1 cellular context compared by ENCODE assay signal in genomic region chr13:95641961-95642621, GRCh38.
TF ChIP-seq lines count a peak whose summit lies in the region.

No MANE protein-coding gene starts in this region.

TF ChIP-seq in A549, 52 proteins besides CTCF, POLR2A, EP300 and RAD21 (continued from another document):
- no peak for TF ChIP-seq REST (IDR thresholded peaks at IDR 0.05)
- TF ChIP-seq HEYL (CRISPR knock-in tag; IDR thresholded peaks at IDR 0.05), result no peak
- no peak for TF ChIP-seq RARB (CRISPR knock-in tag; IDR thresholded peaks at IDR 0.05)
- no peak for TF ChIP-seq RNF2 (IDR thresholded peaks at IDR 0.05; ENCODE audit: borderline replicate concordance, low read depth)
- TF ChIP-seq NR3C1 (IDR thresholded peaks at IDR 0.05), result no peak
- no peak for TF ChIP-seq EHF (CRISPR knock-in tag; IDR thresholded peaks at IDR 0.05)
- TF ChIP-seq HOXA7 (CRISPR knock-in tag; IDR thresholded peaks at IDR 0.05), result no peak
- no peak for TF ChIP-seq FOSL2 (IDR thresholded peaks at IDR 0.05)
- TF ChIP-seq FOSL2 (CRISPR knock-in tag; IDR thresholded peaks at IDR 0.05), result no peak
- no peak for TF ChIP-seq CBX2 (IDR thresholded peaks at IDR 0.05; ENCODE audit: borderline replicate concordance, low read depth)
- no peak for TF ChIP-seq ATOH8 (CRISPR knock-in tag; IDR thresholded peaks at IDR 0.05; ENCODE audit: low read depth)
- no peak for TF ChIP-seq GATA3 (IDR thresholded peaks at IDR 0.05; ENCODE audit: borderline replicate concordance)
